2 cellular contexts compared by ENCODE assay signal in genomic region chr16:69351309-69352027, GRCh38.
TF ChIP-seq lines count a peak whose summit lies in the region.

Gene TMED6, minus strand, starts transcription at chr16:69351786. Its CDS starts 33 bp downstream, at chr16:69351753.

TF ChIP-seq in HEK293, 187 proteins besides CTCF, POLR2A, EP300 and RAD21 (continued from another document):
- TF ChIP-seq ZBTB49 (tag by site-specific recombination; IDR thresholded peaks at IDR 0.05; ENCODE audit: low read depth), result no peak
- peak; percentile 57 for TF ChIP-seq PRDM10 (tag by site-specific recombination; IDR thresholded peaks at IDR 0.05)
- TF ChIP-seq ZNF791 (tag by site-specific recombination; IDR thresholded peaks at IDR 0.05), result no peak
- no peak for TF ChIP-seq HOXD13 (CRISPR knock-in tag; IDR thresholded peaks at IDR 0.05; ENCODE audit: borderline replicate concordance)
- TF ChIP-seq ZNF416 (tag by site-specific recombination; IDR thresholded peaks at IDR 0.05), result no peak
- no peak for TF ChIP-seq ZNF776 (tag by site-specific recombination; IDR thresholded peaks at IDR 0.05; ENCODE audit: borderline replicate concordance)
- TF ChIP-seq ZIC2 (tag by site-specific recombination; IDR thresholded peaks at IDR 0.05), result 0 out of 2 replicates have a peak, but pooled peaks have one; percentile 7

TF ChIP-seq in WTC11, 78 proteins besides CTCF, POLR2A, EP300 and RAD21 (continued from another document):
- no peak for TF ChIP-seq ZNF281 (CRISPR knock-in tag; IDR thresholded peaks at IDR 0.05)
- no peak for TF ChIP-seq CREB1 (CRISPR knock-in tag; IDR thresholded peaks at IDR 0.05)
- no peak for TF ChIP-seq ZMAT4 (CRISPR knock-in tag; IDR thresholded peaks at IDR 0.05)
- no peak for TF ChIP-seq ZSCAN18 (CRISPR knock-in tag; IDR thresholded peaks at IDR 0.05)
